ENCODE assay signal across 8 cellular contexts in genomic region chr4:124060261-124060918, GRCh38.
DNase-seq lines count a peak whose midpoint lies in the region; ATAC-seq and TF ChIP-seq lines count a peak whose summit lies in the region.

No MANE protein-coding gene starts in this region.

- H3K36me3 ChIP-seq in CD4-positive, alpha-beta memory T cell (ENCODE audit: insufficient read depth, low read length), result no peaks in the 10 kb centered on the region

- no peak overlapping the region for H3K4me3 ChIP-seq in LNCaP clone FGC (ENCODE audit: low read depth, low read length)
- H3K4me3 ChIP-seq in CD4-positive, alpha-beta memory T cell (ENCODE audit: low read length in 2 of 2), result no peak overlapping the region

- no peaks in the 10 kb centered on the region for H3K4me1 ChIP-seq in CD4-positive, alpha-beta memory T cell (ENCODE audit: insufficient read depth, low read length)

- no peaks in the 10 kb centered on the region for H3K27me3 Mint-ChIP-seq in naive B cell
- no peaks in the 10 kb centered on the region for H3K27me3 Mint-ChIP-seq in CD4-positive, alpha-beta memory T cell

- H3K27me3 ChIP-seq in CD4-positive, alpha-beta memory T cell (ENCODE audit: insufficient read depth, low read length), result no peaks in the 10 kb centered on the region

- CTCF ChIA-PET in CD4-positive, alpha-beta memory T cell (lab: Charles Lee; ENCODE audit: partially characterized antibody), result no interaction called here

- peaks cover 0 to 2% (median 0%) of the 10 kb centered on the region in 7 donors for H3K9me3 Mint-ChIP-seq in naive B cell
- H3K9me3 Mint-ChIP-seq in CD4-positive, alpha-beta memory T cell, result peaks cover 0 to 4% (median 0%) of the 10 kb centered on the region in 8 donors

- no peak overlapping the region for H3K27ac ChIP-seq in CD4-positive, alpha-beta memory T cell (ENCODE audit: low read depth, low read length)

- no peak for TF ChIP-seq CTCF in LNCaP clone FGC (IDR thresholded peaks at IDR 0.05; ENCODE audit: control insufficient read depth, extremely low read depth, insufficient read depth)

- H3K9me3 ChIP-seq in CD4-positive, alpha-beta memory T cell (ENCODE audit: control insufficient read depth in 1 of 2, low read length in 2 of 2), result no peaks in the 10 kb centered on the region

- no peaks in the 10 kb centered on the region for H3K36me3 Mint-ChIP-seq in naive B cell
- H3K36me3 Mint-ChIP-seq in CD4-positive, alpha-beta memory T cell, result no peaks in the 10 kb centered on the region

- POLR2A ChIA-PET in CD4-positive, alpha-beta memory T cell (lab: Charles Lee; ENCODE audit: partially characterized antibody), result no interaction called here

- peak overlapping the region in 2 of 6 donors; percentile 70 to 90 for H3K27ac Mint-ChIP-seq in naive B cell
- no peak overlapping the region for H3K27ac Mint-ChIP-seq in CD4-positive, alpha-beta memory T cell

- no peak overlapping the region for H3K4me3 Mint-ChIP-seq in naive B cell
- H3K4me3 Mint-ChIP-seq in CD4-positive, alpha-beta memory T cell, result no peak overlapping the region

- ATAC-seq in GM19023 (IDR thresholded peaks at IDR 0.05; ENCODE audit: unreplicated experiment) (peak; percentile 66), naive B cell (ENCODE audit: low read depth in 2 of 2) (peak; percentile 34 to 61), HG03139 (IDR thresholded peaks at IDR 0.05; ENCODE audit: unreplicated experiment) (no peak), HG02870 (IDR thresholded peaks at IDR 0.05; ENCODE audit: unreplicated experiment) (no peak)

- H3K4me1 Mint-ChIP-seq in naive B cell, result peaks cover 8 to 12% (median 9%) of the 10 kb centered on the region in 3 donors
- no peaks in the 10 kb centered on the region for H3K4me1 Mint-ChIP-seq in CD4-positive, alpha-beta memory T cell

- intact Hi-C loops in CD4-positive, alpha-beta memory T cell (cut with micrococcal nuclease), result no loop called here

- DNase-seq in LNCaP clone FGC (ENCODE audit: low read depth) (peak; percentile 84), dermis microvascular lymphatic vessel endothelial cell (ENCODE audit: low read depth in 2 of 2) (peak; percentile 80 to 90), naive B cell (no peak), NCI-H69 (lab: John Stamatoyannopoulos, UW) (no peak)
- DNase-seq in CD4-positive, alpha-beta memory T cell, result no peak

Comparison
In these comparisons a context has a peak if more than half of its experiments do, and no peak if none do; other contexts are left out.
1. ATAC-seq: peak in GM19023 (single experiment) and naive B cell (2 of 2); none in HG03139 (single experiment) and HG02870 (single experiment).
2. DNase-seq: peak in LNCaP clone FGC (single experiment) and dermis microvascular lymphatic vessel endothelial cell (2 of 2); none in naive B cell (single experiment), CD4-positive, alpha-beta memory T cell (0 of 5) and NCI-H69 (single experiment).